Comparison of ENCODE assay signal across 8 cellular contexts in genomic region chrX:15738686-15739016, GRCh38. TPM values are rescaled to one million over a fixed set of nuclear protein-coding genes. Genes with fewer than 3 reads are reported as not detected.
A peak's percentile ranks its signal among the peaks of the same experiment; 100 is the strongest.
DNase-seq lines count a peak whose midpoint lies in the region; ATAC-seq and TF ChIP-seq lines count a peak whose summit lies in the region.

No MANE protein-coding gene starts in this region.

- H3K4me1 ChIP-seq in HUES64 (ENCODE audit: insufficient read depth, low read length) (peaks cover 5% of the 10 kb centered on the region), mucosa of stomach (ENCODE audit: control insufficient read depth, insufficient read depth, low read length) (no peaks in the 10 kb centered on the region), SJCRH30 (no peaks in the 10 kb centered on the region)

- H3K9me3 ChIP-seq in HUES64 (ENCODE audit: insufficient read depth, low read depth, low read length) (no peaks in the 10 kb centered on the region), mucosa of stomach (ENCODE audit: control insufficient read depth, low read length) (no peaks in the 10 kb centered on the region), SJCRH30 (replicated peaks) (no peaks in the 10 kb centered on the region)

- peak overlapping the region; percentile 38; the same call in 1 of the 2 replicates for H3K4me3 ChIP-seq in AG09309 (ENCODE audit: control insufficient read depth, low read depth, low read length)
- peak overlapping the region; percentile 81 for H3K4me3 ChIP-seq in HUES64 (ENCODE audit: low read length)
- H3K4me3 ChIP-seq in cardiac fibroblast (replicated peaks in 1 of 2; ENCODE audit: low read depth in 2 of 2, low read length in 2 of 2): peak overlapping the region; percentile 54 to 55
- H3K4me3 ChIP-seq in mucosa of stomach (ENCODE audit: low read length): peak overlapping the region; percentile 41
- H3K4me3 ChIP-seq in SJCRH30: no peak overlapping the region

- peak overlapping the region; percentile 54; the same call in 1 of the 2 replicates for H3K9ac ChIP-seq in HUES64 (ENCODE audit: low read depth, low read length)
- no peak overlapping the region for H3K9ac ChIP-seq in mucosa of stomach (ENCODE audit: low read length)

- no peaks in the 10 kb centered on the region for H3K27me3 ChIP-seq in HUES64 (ENCODE audit: insufficient read depth, low read length)
- H3K27me3 ChIP-seq in mucosa of stomach (ENCODE audit: control insufficient read depth, insufficient read depth, low read length): no peaks in the 10 kb centered on the region
- H3K27me3 ChIP-seq in SJCRH30: no peaks in the 10 kb centered on the region

- DNase-seq in AG09309 (ENCODE audit: low read depth): no peak
- no peak for DNase-seq in cardiac fibroblast (ENCODE audit: low read depth in 2 of 2)
- no peak for DNase-seq in NCI-H2196 (lab: John Stamatoyannopoulos, UW; ENCODE audit: unreplicated experiment)
- DNase-seq in NCI-H1092 treated with DMSO at 0.1 percent for 48 hours (lab: John Stamatoyannopoulos, UW): no peak
- no peak for DNase-seq in SJCRH30

- TF ChIP-seq CTCF in AG09309 (IDR thresholded peaks at IDR 0.05; ENCODE audit: control insufficient read depth, insufficient read depth, low read depth, low read length, missing control alignments): no peak
- no peak for TF ChIP-seq CTCF in cardiac fibroblast (IDR thresholded peaks at IDR 0.05; ENCODE audit: low read depth, low read length)

- H3K27ac ChIP-seq in HUES64 (ENCODE audit: low read depth, low read length): no peak overlapping the region
- H3K27ac ChIP-seq in SJCRH30: no peak overlapping the region

- 36% methylated on average over 6 of the region's 6 CpGs for WGBS in HUES64

- H3K36me3 ChIP-seq in HUES64 (ENCODE audit: insufficient read depth, low read length): no peaks in the 10 kb centered on the region
- H3K36me3 ChIP-seq in mucosa of stomach (ENCODE audit: control insufficient read depth, insufficient read depth, low read length): no peaks in the 10 kb centered on the region
- no peaks in the 10 kb centered on the region for H3K36me3 ChIP-seq in SJCRH30

- no peak for ATAC-seq in GM19452 (IDR thresholded peaks at IDR 0.05; ENCODE audit: unreplicated experiment)

RNA-seq across cellular contexts. Expression of gene CA5B, which starts 0.6 kb away (rescaled TPM):
- polyA plus RNA-seq in HUES64 (2013, experiment 1 of 2): 1.9 TPM
- 2.4 TPM for polyA plus RNA-seq in HUES64 (2013, experiment 2 of 2)
- total RNA-seq in SJCRH30 (2014; rRNA removed; shearing (Covaris generic)): 4.0 and 5.0 TPM in 2 replicates

RNA-seq across cellular contexts. Expression of gene ZRSR2, which starts 51.6 kb away (rescaled TPM):
- 8.1 TPM for polyA plus RNA-seq in HUES64 (2013, experiment 1 of 2)
- 7.5 TPM for polyA plus RNA-seq in HUES64 (2013, experiment 2 of 2)
- 7.3 and 10.6 TPM in 2 replicates for total RNA-seq in SJCRH30 (2014; rRNA removed; shearing (Covaris generic))
